In the genomic region with DNA sequence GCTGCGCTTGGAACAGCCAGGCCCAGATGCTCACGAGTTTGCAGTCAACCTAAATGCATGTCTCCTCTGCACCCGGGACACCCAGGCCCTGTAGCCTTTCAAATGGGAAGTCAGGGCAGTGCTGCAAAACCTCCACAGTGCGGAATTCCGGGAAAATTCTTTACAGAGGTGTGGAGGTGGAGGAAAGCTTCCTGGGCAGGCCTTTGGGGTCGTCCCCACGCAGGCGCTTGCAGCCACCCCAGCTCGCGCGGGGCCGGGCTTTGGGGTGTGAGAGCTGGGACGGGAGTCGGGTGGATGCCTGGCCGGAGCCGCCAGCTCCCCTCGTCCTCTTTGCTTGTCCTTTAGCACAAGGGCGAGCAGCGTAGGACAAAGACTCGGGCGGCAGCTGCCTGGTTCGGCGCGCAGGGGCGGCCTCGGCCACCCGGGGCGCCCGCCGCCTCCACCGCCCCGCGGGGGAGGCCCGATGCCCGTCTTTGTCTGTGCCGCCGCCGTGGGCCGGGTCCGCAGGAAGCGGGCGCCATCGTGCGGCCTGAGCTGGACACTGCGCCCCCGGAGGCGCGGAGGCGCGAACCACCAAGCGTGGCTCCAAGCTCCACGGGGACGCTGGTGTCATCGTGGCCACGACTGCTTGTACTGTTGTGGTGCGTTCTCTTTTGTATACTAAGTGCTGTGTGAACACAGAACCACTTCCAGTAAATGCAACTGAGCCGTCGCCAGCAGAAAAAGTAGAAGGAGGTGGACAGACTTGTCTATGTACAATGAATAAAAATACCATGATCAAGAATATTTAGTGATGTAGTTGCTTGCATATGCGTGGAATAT, we compare ENCODE assay signal across 8 cellular contexts. TPM values are rescaled to one million over a fixed set of nuclear protein-coding genes. Genes with fewer than 3 reads are reported as not detected.
DNase-seq lines count a peak whose midpoint lies in the region; ATAC-seq and TF ChIP-seq lines count a peak whose summit lies in the region.

No MANE protein-coding gene starts in this region.

- no peaks in the 10 kb centered on the region for H3F3A ChIP-seq in GM23338 (replicated peaks; ENCODE audit: low read depth)

- peak overlapping the region; percentile 99 for H2AFZ ChIP-seq in GM23338

- peaks cover 7% of the 10 kb centered on the region for H3K27me3 Mint-ChIP-seq in GM23338 (ENCODE audit: insufficient read depth, low read depth, poor library complexity)

- 0 out of 2 replicates have a peak overlapping the region, but pooled peaks have one; percentile 6 for H3K4me3 ChIP-seq in GM06990 (replicated peaks; ENCODE audit: low read depth, low read length)
- peak overlapping the region; percentile 71 for H3K4me3 ChIP-seq in GM23338
- peak overlapping the region; percentile 37 for H3K4me3 ChIP-seq in iPS-11a (ENCODE audit: low read depth, low read length)
- peak overlapping the region; percentile 46 for H3K4me3 ChIP-seq in skeletal muscle cell (ENCODE audit: low read depth, low read length)

- H3K79me2 ChIP-seq in GM23338 (replicated peaks; ENCODE audit: insufficient read depth), result no peaks in the 10 kb centered on the region

- H4K20me1 ChIP-seq in GM23338 (replicated peaks; ENCODE audit: insufficient read depth), result no peaks in the 10 kb centered on the region

- peaks cover 1% of the 10 kb centered on the region for H3K27me3 ChIP-seq in GM06990 (replicated peaks; ENCODE audit: control insufficient read depth, insufficient read depth, low read length)
- peaks cover 22% of the 10 kb centered on the region for H3K27me3 ChIP-seq in GM23338 (ENCODE audit: insufficient read depth)

- ATAC-seq in GM23338, result peak; percentile 85

- no peaks in the 10 kb centered on the region for H3K9me3 Mint-ChIP-seq in GM23338

- peak; percentile 82 for DNase-seq in GM06990 (ENCODE audit: extremely low read depth, insufficient read length)
- DNase-seq in GM23338 (ENCODE audit: low spot score), result peak; percentile 75
- DNase-seq in T-helper 1 cell, result peak; percentile 15 to 55 (median 33)
- peak; percentile 87 for DNase-seq in astrocyte of the hippocampus (ENCODE audit: low read depth, low spot score)
- no peak for DNase-seq in skeletal muscle cell (ENCODE audit: low read depth)
- DNase-seq in GOT3 (lab: John Stamatoyannopoulos, UW), result no peak

- no peaks in the 10 kb centered on the region for H3K36me3 ChIP-seq in GM06990 (ENCODE audit: control insufficient read depth, insufficient read depth, low read length)
- no peaks in the 10 kb centered on the region for H3K36me3 ChIP-seq in GM23338 (ENCODE audit: insufficient read depth)

- peak overlapping the region; percentile 93 for H3K4me2 ChIP-seq in GM23338

- peak overlapping the region; percentile 65 for H3K4me3 Mint-ChIP-seq in GM23338

- H3K4me1 ChIP-seq in GM23338 (ENCODE audit: insufficient read depth), result peaks cover 11% of the 10 kb centered on the region

- H3K36me3 Mint-ChIP-seq in GM23338 (ENCODE audit: low read depth), result no peaks in the 10 kb centered on the region

- H3K4me1 Mint-ChIP-seq in GM23338, result peaks cover 10% of the 10 kb centered on the region

- H3K27ac ChIP-seq in GM23338 (ENCODE audit: low read depth), result no peak overlapping the region

- no peaks in the 10 kb centered on the region for H3K9me2 ChIP-seq in GM23338 (ENCODE audit: insufficient read depth)

- no peak overlapping the region for H3K27ac Mint-ChIP-seq in GM23338

- peak; percentile 82 for TF ChIP-seq CTCF in GM06990 (IDR thresholded peaks at IDR 0.05; ENCODE audit: insufficient read depth, low read length, poor library complexity, severe bottlenecking)
- TF ChIP-seq CTCF in GM23338 (conservative IDR thresholded peaks at IDR 0.05; ENCODE audit: low read depth in 2 of 2), result peak; percentile 71 to 92
- TF ChIP-seq CTCF in LNCAP (IDR thresholded peaks at IDR 0.05), result peak; percentile 82

TF ChIP-seq in GM23338, 12 proteins besides CTCF, POLR2A, EP300 and RAD21:
- TF ChIP-seq CREB1 (CRISPR knock-in tag; IDR thresholded peaks at IDR 0.05; ENCODE audit: low read depth) (0 out of 2 replicates have a peak, but pooled peaks have one; percentile 14), STAT1 (IDR thresholded peaks at IDR 0.05; ENCODE audit: unreplicated experiment) (no peak)

RNA-seq across cellular contexts. Expression of gene BCL11A, which starts 28.2 kb away (rescaled TPM):
- total RNA-seq in GM23338 (2014; rRNA removed; shearing (Covaris generic)), result 49.2 and 57.5 TPM in 2 replicates
- 72.5 and 77.6 TPM in 2 replicates for polyA plus RNA-seq in GM23338 (2016; fragmentation: Nextera tagmentation; extraction: Ambion mirVana)

Comparison
In these comparisons a context has a peak if more than half of its experiments do, and no peak if none do; other contexts are left out.
1. DNase-seq: peak in GM06990 (single experiment), GM23338 (single experiment), T-helper 1 cell (5 of 5) and astrocyte of the hippocampus (single experiment); none in skeletal muscle cell (single experiment) and GOT3 (single experiment).
2. H3K4me3 ChIP-seq: peak in every context shown above with its lines; median percentile 71 in GM23338; 46 in skeletal muscle cell; 37 in iPS-11a; 6 in GM06990.
3. Peak in every context shown above with its lines, with median percentiles within 50 percentile points of each other: CTCF ChIP-seq.